1 cellular context compared by ENCODE assay signal in the genomic region with DNA sequence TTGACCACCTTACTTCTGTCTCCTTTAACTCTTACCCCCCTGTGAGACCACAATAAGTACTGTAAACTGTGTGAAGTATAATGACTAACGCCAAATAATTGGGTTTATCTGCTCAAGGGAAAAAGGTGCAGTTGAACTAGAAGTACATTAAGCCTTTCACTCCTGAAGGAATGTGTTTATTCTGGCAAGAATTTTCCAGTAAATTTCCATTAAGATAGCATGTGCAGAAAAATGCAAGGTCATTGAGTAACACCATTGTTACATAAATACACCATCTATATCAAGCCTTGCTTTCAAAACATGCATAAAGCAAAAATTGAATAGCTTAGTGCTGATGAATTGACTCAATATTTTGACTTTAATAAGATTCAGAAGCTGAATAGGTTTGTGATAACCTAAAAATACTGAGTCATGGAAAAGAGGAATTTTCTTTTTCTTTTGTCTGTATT.
A peak's percentile ranks its signal among the peaks of the same experiment; 100 is the strongest.
TF ChIP-seq lines count a peak whose summit lies in the region.

No MANE protein-coding gene starts in this region.

TF ChIP-seq in HepG2, 621 proteins besides CTCF, POLR2A, EP300 and RAD21 (continued from another document and continues in another):
- TF ChIP-seq, protein P1, sequence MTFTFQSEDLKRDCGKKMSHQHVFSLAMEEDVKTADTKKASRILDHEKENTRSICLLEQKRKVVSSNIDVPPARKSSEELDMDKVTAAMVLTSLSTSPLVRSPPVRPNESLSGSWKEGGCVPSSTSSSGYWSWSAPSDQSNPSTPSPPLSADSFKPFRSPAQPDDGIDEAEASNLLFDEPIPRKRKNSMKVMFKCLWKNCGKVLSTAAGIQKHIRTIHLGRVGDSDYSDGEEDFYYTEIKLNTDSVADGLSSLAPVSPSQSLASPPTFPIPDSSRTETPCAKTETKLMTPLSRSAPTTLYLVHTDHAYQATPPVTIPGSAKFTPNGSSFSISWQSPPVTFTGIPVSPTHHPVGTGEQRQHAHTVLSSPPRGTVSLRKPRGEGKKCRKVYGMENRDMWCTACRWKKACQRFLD (CRISPR knock-in tag; IDR thresholded peaks at IDR 0.05; ENCODE audit: borderline replicate concordance): no peak
- TF ChIP-seq CBX2 (IDR thresholded peaks at IDR 0.05; ENCODE audit: low read depth, low read length): no peak
- TF ChIP-seq CBX2 (CRISPR knock-in tag; IDR thresholded peaks at IDR 0.05; ENCODE audit: low read depth): no peak
- TF ChIP-seq RCOR2 (CRISPR knock-in tag; IDR thresholded peaks at IDR 0.05): peak; percentile 70; the same call in 1 of the 2 replicates
- TF ChIP-seq FOXA1 (IDR thresholded peaks at IDR 0.05): no peak
- TF ChIP-seq FOXA1 (CRISPR knock-in tag; IDR thresholded peaks at IDR 0.05): 0 out of 2 replicates have a peak, but pooled peaks have one; percentile 27
- TF ChIP-seq, protein P2, sequence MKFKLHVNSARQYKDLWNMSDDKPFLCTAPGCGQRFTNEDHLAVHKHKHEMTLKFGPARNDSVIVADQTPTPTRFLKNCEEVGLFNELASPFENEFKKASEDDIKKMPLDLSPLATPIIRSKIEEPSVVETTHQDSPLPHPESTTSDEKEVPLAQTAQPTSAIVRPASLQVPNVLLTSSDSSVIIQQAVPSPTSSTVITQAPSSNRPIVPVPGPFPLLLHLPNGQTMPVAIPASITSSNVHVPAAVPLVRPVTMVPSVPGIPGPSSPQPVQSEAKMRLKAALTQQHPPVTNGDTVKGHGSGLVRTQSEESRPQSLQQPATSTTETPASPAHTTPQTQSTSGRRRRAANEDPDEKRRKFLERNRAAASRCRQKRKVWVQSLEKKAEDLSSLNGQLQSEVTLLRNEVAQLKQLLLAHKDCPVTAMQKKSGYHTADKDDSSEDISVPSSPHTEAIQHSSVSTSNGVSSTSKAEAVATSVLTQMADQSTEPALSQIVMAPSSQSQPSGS (CRISPR knock-in tag; IDR thresholded peaks at IDR 0.05): peak; percentile 49; the same call in 1 of the 2 replicates
- no peak for TF ChIP-seq ARHGAP35 (CRISPR knock-in tag; IDR thresholded peaks at IDR 0.05; ENCODE audit: borderline replicate concordance)
- TF ChIP-seq ZNF234 (CRISPR knock-in tag; conservative IDR thresholded peaks at IDR 0.05): no peak
- no peak for TF ChIP-seq ARNT2 (CRISPR knock-in tag; IDR thresholded peaks at IDR 0.05; ENCODE audit: low read depth)
- peak; percentile 74; the same call in 1 of the 2 replicates for TF ChIP-seq ZGPAT (CRISPR knock-in tag; IDR thresholded peaks at IDR 0.05)
- TF ChIP-seq DMAP1 (CRISPR knock-in tag; IDR thresholded peaks at IDR 0.05): peak; percentile 51; the same call in 1 of the 2 replicates
- TF ChIP-seq, protein P3, sequence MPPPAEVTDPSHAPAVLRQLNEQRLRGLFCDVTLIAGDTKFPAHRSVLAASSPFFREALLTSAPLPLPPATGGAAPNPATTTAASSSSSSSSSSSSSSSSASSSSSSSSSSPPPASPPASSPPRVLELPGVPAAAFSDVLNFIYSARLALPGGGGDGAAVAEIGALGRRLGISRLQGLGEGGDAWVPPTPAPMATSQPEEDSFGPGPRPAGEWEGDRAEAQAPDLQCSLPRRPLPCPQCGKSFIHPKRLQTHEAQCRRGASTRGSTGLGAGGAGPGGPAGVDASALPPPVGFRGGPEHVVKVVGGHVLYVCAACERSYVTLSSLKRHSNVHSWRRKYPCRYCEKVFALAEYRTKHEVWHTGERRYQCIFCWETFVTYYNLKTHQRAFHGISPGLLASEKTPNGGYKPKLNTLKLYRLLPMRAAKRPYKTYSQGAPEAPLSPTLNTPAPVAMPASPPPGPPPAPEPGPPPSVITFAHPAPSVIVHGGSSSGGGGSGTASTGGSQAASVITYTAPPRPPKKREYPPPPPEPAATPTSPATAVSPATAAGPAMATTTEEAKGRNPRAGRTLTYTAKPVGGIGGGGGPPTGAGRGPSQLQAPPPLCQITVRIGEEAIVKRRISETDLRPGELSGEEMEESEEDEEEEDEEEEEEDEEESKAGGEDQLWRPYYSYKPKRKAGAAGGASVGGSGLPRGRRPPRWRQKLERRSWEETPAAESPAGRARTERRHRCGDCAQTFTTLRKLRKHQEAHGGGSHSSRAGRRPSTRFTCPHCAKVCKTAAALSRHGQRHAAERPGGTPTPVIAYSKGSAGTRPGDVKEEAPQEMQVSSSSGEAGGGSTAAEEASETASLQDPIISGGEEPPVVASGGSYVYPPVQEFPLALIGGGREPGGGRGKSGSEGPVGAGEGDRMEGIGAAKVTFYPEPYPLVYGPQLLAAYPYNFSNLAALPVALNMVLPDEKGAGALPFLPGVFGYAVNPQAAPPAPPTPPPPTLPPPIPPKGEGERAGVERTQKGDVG (CRISPR knock-in tag; IDR thresholded peaks at IDR 0.05; ENCODE audit: borderline replicate concordance): no peak
- peak; percentile 30; the same call in 1 of the 2 replicates for TF ChIP-seq SOX13 (IDR thresholded peaks at IDR 0.05)
- TF ChIP-seq SOX13 (CRISPR knock-in tag; conservative IDR thresholded peaks at IDR 0.05 in 1 of 2, IDR thresholded peaks at IDR 0.05 in 1 of 2): peak in 1 of 2 experiments; percentile 93; a peak in 2 of 4 replicates
- TF ChIP-seq CEBPG (CRISPR knock-in tag; IDR thresholded peaks at IDR 0.05): peak; percentile 90
- peak; percentile 77; the same call in 1 of the 2 replicates for TF ChIP-seq NFKBIZ (CRISPR knock-in tag; IDR thresholded peaks at IDR 0.05)
- peak; percentile 82 for TF ChIP-seq FOXA3 (CRISPR knock-in tag; IDR thresholded peaks at IDR 0.05)
- TF ChIP-seq SOX5 (CRISPR knock-in tag; IDR thresholded peaks at IDR 0.05; ENCODE audit: borderline replicate concordance): peak; percentile 92
- TF ChIP-seq ELF4 (CRISPR knock-in tag; IDR thresholded peaks at IDR 0.05; ENCODE audit: borderline replicate concordance): 0 out of 2 replicates have a peak, but pooled peaks have one; percentile 32
- peak; percentile 89 for TF ChIP-seq TEAD3 (CRISPR knock-in tag; optimal IDR thresholded peaks at IDR 0.05; ENCODE audit: borderline replicate concordance)
- peak; percentile 77; the same call in 1 of the 2 replicates for TF ChIP-seq MIXL1 (CRISPR knock-in tag; IDR thresholded peaks at IDR 0.05)
- TF ChIP-seq, protein P4, sequence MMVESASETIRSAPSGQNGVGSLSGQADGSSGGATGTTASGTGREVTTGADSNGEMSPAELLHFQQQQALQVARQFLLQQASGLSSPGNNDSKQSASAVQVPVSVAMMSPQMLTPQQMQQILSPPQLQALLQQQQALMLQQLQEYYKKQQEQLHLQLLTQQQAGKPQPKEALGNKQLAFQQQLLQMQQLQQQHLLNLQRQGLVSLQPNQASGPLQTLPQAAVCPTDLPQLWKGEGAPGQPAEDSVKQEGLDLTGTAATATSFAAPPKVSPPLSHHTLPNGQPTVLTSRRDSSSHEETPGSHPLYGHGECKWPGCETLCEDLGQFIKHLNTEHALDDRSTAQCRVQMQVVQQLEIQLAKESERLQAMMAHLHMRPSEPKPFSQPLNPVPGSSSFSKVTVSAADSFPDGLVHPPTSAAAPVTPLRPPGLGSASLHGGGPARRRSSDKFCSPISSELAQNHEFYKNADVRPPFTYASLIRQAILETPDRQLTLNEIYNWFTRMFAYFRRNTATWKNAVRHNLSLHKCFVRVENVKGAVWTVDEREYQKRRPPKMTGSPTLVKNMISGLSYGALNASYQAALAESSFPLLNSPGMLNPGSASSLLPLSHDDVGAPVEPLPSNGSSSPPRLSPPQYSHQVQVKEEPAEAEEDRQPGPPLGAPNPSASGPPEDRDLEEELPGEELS (CRISPR knock-in tag; IDR thresholded peaks at IDR 0.05): peak; percentile 56
- peak; percentile 77 for TF ChIP-seq ZNF652 (CRISPR knock-in tag; IDR thresholded peaks at IDR 0.05; ENCODE audit: borderline replicate concordance, low read depth)
- TF ChIP-seq FOXJ3 (CRISPR knock-in tag; IDR thresholded peaks at IDR 0.05; ENCODE audit: borderline replicate concordance): peak; percentile 70; the same call in 1 of the 2 replicates
- TF ChIP-seq SAP130 (CRISPR knock-in tag; IDR thresholded peaks at IDR 0.05; ENCODE audit: low read depth): peak; percentile 65
- peak; percentile 56; the same call in 1 of the 2 replicates for TF ChIP-seq FOXK1 (CRISPR knock-in tag; IDR thresholded peaks at IDR 0.05; ENCODE audit: borderline replicate concordance, low read depth)
- peak; percentile 51; the same call in 1 of the 2 replicates for TF ChIP-seq TSC22D2 (CRISPR knock-in tag; IDR thresholded peaks at IDR 0.05; ENCODE audit: borderline replicate concordance)
- TF ChIP-seq ELF3 (CRISPR knock-in tag; IDR thresholded peaks at IDR 0.05): peak; percentile 88
- no peak for TF ChIP-seq ZEB1 (IDR thresholded peaks at IDR 0.05; ENCODE audit: insufficient replicate concordance, low read depth)
- no peak for TF ChIP-seq NFYC (CRISPR knock-in tag; IDR thresholded peaks at IDR 0.05)
- TF ChIP-seq MED1 (CRISPR knock-in tag; IDR thresholded peaks at IDR 0.05): peak; percentile 84
- peak; percentile 61; the same call in 1 of the 2 replicates for TF ChIP-seq ZBTB39 (CRISPR knock-in tag; IDR thresholded peaks at IDR 0.05)
- peak; percentile 55; the same call in 1 of the 2 replicates for TF ChIP-seq PPARG (CRISPR knock-in tag; conservative IDR thresholded peaks at IDR 0.05)
- TF ChIP-seq, protein P5, sequence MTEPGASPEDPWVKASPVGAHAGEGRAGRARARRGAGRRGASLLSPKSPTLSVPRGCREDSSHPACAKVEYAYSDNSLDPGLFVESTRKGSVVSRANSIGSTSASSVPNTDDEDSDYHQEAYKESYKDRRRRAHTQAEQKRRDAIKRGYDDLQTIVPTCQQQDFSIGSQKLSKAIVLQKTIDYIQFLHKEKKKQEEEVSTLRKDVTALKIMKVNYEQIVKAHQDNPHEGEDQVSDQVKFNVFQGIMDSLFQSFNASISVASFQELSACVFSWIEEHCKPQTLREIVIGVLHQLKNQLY (CRISPR knock-in tag; IDR thresholded peaks at IDR 0.05): 0 out of 2 replicates have a peak, but pooled peaks have one; percentile 34
- TF ChIP-seq JUNB (CRISPR knock-in tag; IDR thresholded peaks at IDR 0.05; ENCODE audit: borderline replicate concordance): no peak
- peak; percentile 70 for TF ChIP-seq MAFF (IDR thresholded peaks at IDR 0.05; ENCODE audit: low read depth, low read length)
- TF ChIP-seq KLF11 (CRISPR knock-in tag; IDR thresholded peaks at IDR 0.05): 0 out of 2 replicates have a peak, but pooled peaks have one; percentile 31
- peak; percentile 94 for TF ChIP-seq NCOA2 (CRISPR knock-in tag; IDR thresholded peaks at IDR 0.05)
- TF ChIP-seq ZBTB20 (CRISPR knock-in tag; IDR thresholded peaks at IDR 0.05; ENCODE audit: borderline replicate concordance, low read depth): 0 out of 2 replicates have a peak, but pooled peaks have one; percentile 42
- peak; percentile 73; the same call in 1 of the 2 replicates for TF ChIP-seq SMYD3 (CRISPR knock-in tag; IDR thresholded peaks at IDR 0.05)
- TF ChIP-seq ZNF24 (IDR thresholded peaks at IDR 0.05): 0 out of 2 replicates have a peak, but pooled peaks have one; percentile 32
- peak; percentile 80 for TF ChIP-seq CEBPB (IDR thresholded peaks at IDR 0.05; ENCODE audit: borderline replicate concordance, low read depth, low read length)
- TF ChIP-seq ATF1 (CRISPR knock-in tag; IDR thresholded peaks at IDR 0.05): peak; percentile 60; the same call in 1 of the 2 replicates
- peak; percentile 66; the same call in 1 of the 2 replicates for TF ChIP-seq IRF2 (CRISPR knock-in tag; IDR thresholded peaks at IDR 0.05)
- peak; percentile 52; the same call in 1 of the 2 replicates for TF ChIP-seq ZNF644 (CRISPR knock-in tag; IDR thresholded peaks at IDR 0.05; ENCODE audit: low read depth)
- peak; percentile 57; the same call in 1 of the 2 replicates for TF ChIP-seq SMAD3 (CRISPR knock-in tag; IDR thresholded peaks at IDR 0.05)
- no peak for TF ChIP-seq NONO (IDR thresholded peaks at IDR 0.05)
- TF ChIP-seq NONO (CRISPR knock-in tag; conservative IDR thresholded peaks at IDR 0.05): no peak
- TF ChIP-seq ZBTB34 (CRISPR knock-in tag; IDR thresholded peaks at IDR 0.05): peak; percentile 41; the same call in 1 of the 2 replicates
- TF ChIP-seq ZNF331 (CRISPR knock-in tag; IDR thresholded peaks at IDR 0.05): peak; percentile 65; the same call in 1 of the 2 replicates
- TF ChIP-seq RXRB (CRISPR knock-in tag; IDR thresholded peaks at IDR 0.05; ENCODE audit: borderline replicate concordance): peak; percentile 80
- TF ChIP-seq MIER2 (CRISPR knock-in tag; IDR thresholded peaks at IDR 0.05): peak; percentile 45; the same call in 1 of the 2 replicates
- 0 out of 2 replicates have a peak, but pooled peaks have one; percentile 24 for TF ChIP-seq SNAPC2 (CRISPR knock-in tag; IDR thresholded peaks at IDR 0.05)
- TF ChIP-seq ISL2 (CRISPR knock-in tag; IDR thresholded peaks at IDR 0.05): peak; percentile 92
- 0 out of 2 replicates have a peak, but pooled peaks have one; percentile 24 for TF ChIP-seq ERF (CRISPR knock-in tag; IDR thresholded peaks at IDR 0.05)
- TF ChIP-seq GATAD1 (CRISPR knock-in tag; IDR thresholded peaks at IDR 0.05): peak; percentile 33; the same call in 1 of the 2 replicates
